Comparison of ENCODE assay signal across 23 cellular contexts in genomic region chr12:70277973-70278372, GRCh38.
"Had no signal": no experiment of that assay in that cellular context is flagged by ENCODE, and none has a peak within 500 bp of the region (broad histone marks: within the 10 kb centered on the region; RNA-seq: fewer than 3 reads in every experiment).

No MANE protein-coding gene starts in this region.

- H3K4me3 Mint-ChIP-seq: activated CD4-positive, alpha-beta memory T cell treated with anti-CD3 and anti-CD28 coated beads for 36 hours; activated CD8-positive, alpha-beta memory T cell treated with anti-CD3 and anti-CD28 coated beads, Interleukin-2, amount 10 ng/mL, durations not matched to agents 7 days and 5 days; activated naive CD4-positive, alpha-beta T cell treated with anti-CD3 and anti-CD28 coated beads, Interleukin-2, amount 50 U/mL, for 24 hours; neural progenitor cell; stimulated activated naive CD8-positive, alpha-beta T cell treated with anti-CD3 and anti-CD28 coated beads, Interleukin-15, Interleukin-2, amounts not matched to agents 100 ng/mL and 50 ng/mL, for 24 hours; T-helper 1 cell treated with Interleukin-12 subunit alpha and Interleukin-12 subunit beta and Interleukin-4 antibody, amounts not matched to agents 30 μg/mL and 1 μg/mL, for 36 hours had no signal

- H3K9me3 Mint-ChIP-seq: activated CD4-positive, alpha-beta memory T cell treated with anti-CD3 and anti-CD28 coated beads for 36 hours; activated naive CD4-positive, alpha-beta T cell treated with anti-CD3 and anti-CD28 coated beads, Interleukin-2, amount 50 U/mL, for 24 hours; stimulated activated naive CD8-positive, alpha-beta T cell treated with anti-CD3 and anti-CD28 coated beads, Interleukin-15, Interleukin-2, amounts not matched to agents 100 ng/mL and 50 ng/mL, for 24 hours; T-helper 1 cell treated with Interleukin-12 subunit alpha and Interleukin-12 subunit beta and Interleukin-4 antibody, amounts not matched to agents 30 μg/mL and 1 μg/mL, for 36 hours had no signal

- DNase-seq: activated CD4-positive, alpha-beta memory T cell treated with anti-CD3 and anti-CD28 coated beads for 36 hours; activated CD4-positive, alpha-beta T cell treated with anti-CD3 and anti-CD28 coated beads for 48 hours; activated CD8-positive, alpha-beta memory T cell treated with anti-CD3 and anti-CD28 coated beads, Interleukin-2, amount 10 ng/mL, durations not matched to agents 7 days and 5 days; activated gamma-delta T cell treated with Interleukin-2 at 50 U/mL for 16 hours; adrenal gland; brain microvascular endothelial cell; central memory CD4-positive, alpha-beta T cell; colonic mucosa; dorsolateral prefrontal cortex; hippocampal formation; left cardiac atrium; mesenchymal stem cell; retina; sigmoid colon; stimulated activated CD4-positive, alpha-beta T cell treated with anti-CD3 and anti-CD28 coated beads, Interleukin-4, amount 100 ng/mL, for 1 hour; substantia nigra; thyroid gland had no signal

- H3K4me3 ChIP-seq: adrenal gland, ascending aorta, colonic mucosa, dorsolateral prefrontal cortex, esophagus muscularis mucosa, neural progenitor cell, sigmoid colon, thyroid gland had no signal

- H3K27me3 Mint-ChIP-seq: activated CD4-positive, alpha-beta memory T cell treated with anti-CD3 and anti-CD28 coated beads for 36 hours; activated CD8-positive, alpha-beta memory T cell treated with anti-CD3 and anti-CD28 coated beads, Interleukin-2, amount 10 ng/mL, durations not matched to agents 7 days and 5 days; activated naive CD4-positive, alpha-beta T cell treated with anti-CD3 and anti-CD28 coated beads, Interleukin-2, amount 50 U/mL, for 24 hours; stimulated activated naive CD8-positive, alpha-beta T cell treated with anti-CD3 and anti-CD28 coated beads, Interleukin-15, Interleukin-2, amounts not matched to agents 100 ng/mL and 50 ng/mL, for 24 hours had no signal

- H3K4me1 Mint-ChIP-seq: neural progenitor cell had no signal

- H3K27ac Mint-ChIP-seq: activated CD4-positive, alpha-beta memory T cell treated with anti-CD3 and anti-CD28 coated beads for 36 hours; activated CD8-positive, alpha-beta memory T cell treated with anti-CD3 and anti-CD28 coated beads, Interleukin-2, amount 10 ng/mL, durations not matched to agents 7 days and 5 days; neural progenitor cell; stimulated activated naive CD8-positive, alpha-beta T cell treated with anti-CD3 and anti-CD28 coated beads, Interleukin-15, Interleukin-2, amounts not matched to agents 100 ng/mL and 50 ng/mL, for 24 hours; T-helper 1 cell treated with Interleukin-12 subunit alpha and Interleukin-12 subunit beta and Interleukin-4 antibody, amounts not matched to agents 30 μg/mL and 1 μg/mL, for 36 hours had no signal

- H3K36me3 ChIP-seq: adrenal gland, colonic mucosa, sigmoid colon, thyroid gland had no signal

- H3K27me3 ChIP-seq: adrenal gland, ascending aorta, brain microvascular endothelial cell, colonic mucosa, dorsolateral prefrontal cortex, esophagus muscularis mucosa, neural progenitor cell, sigmoid colon, thyroid gland had no signal

- ATAC-seq: activated CD8-positive, alpha-beta memory T cell treated with anti-CD3 and anti-CD28 coated beads, Interleukin-2, amount 10 ng/mL, durations not matched to agents 7 days and 5 days; left cardiac atrium had no signal
